In the genomic region with DNA sequence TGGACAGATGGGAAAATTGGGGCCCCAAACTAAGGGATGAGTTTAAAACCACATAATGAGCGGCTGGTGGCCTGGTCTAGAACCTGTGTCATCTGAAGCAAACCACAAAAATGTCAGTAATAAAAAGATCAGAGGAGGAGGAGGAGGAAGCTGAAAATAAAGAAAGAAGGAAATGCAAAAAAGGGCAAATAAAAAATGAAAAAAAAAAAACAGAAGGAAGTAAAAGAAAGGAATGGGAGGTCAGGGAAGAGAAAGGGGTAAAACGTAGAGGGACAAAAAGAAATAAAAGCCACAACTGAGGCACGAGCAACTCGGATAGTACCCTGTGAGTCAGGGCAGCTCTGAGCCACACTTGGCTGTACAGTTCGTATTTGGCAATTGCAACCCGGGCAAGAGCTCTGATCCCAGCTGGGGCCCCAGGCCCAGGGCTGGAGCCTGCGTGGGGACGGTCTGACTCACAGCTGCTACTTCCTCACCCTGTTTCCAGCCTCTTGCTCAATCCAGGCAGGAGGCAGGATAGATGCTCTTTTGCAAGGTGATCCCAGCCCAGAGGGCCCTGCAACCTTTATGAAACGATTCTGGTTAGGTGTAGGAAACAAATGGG, we compare ENCODE assay signal across 8 cellular contexts.
DNase-seq lines count a peak whose midpoint lies in the region; ATAC-seq and TF ChIP-seq lines count a peak whose summit lies in the region.

No MANE protein-coding gene starts in this region.

- H2AFZ ChIP-seq in trophoblast cell (ENCODE audit: insufficient read depth, low read length, poor library complexity): no peak overlapping the region

- H3K27me3 Mint-ChIP-seq in type B pancreatic cell: no peaks in the 10 kb centered on the region

- no peak overlapping the region for H4K12ac ChIP-seq in trophoblast cell (ENCODE audit: low read depth, low read length)

- no peak overlapping the region for H4K91ac ChIP-seq in trophoblast cell (ENCODE audit: low read depth, low read length)

- H2BK120ac ChIP-seq in trophoblast cell (ENCODE audit: insufficient read depth, low read length, poor library complexity): no peak overlapping the region

- no peaks in the 10 kb centered on the region for H3K9me3 Mint-ChIP-seq in type B pancreatic cell

- H3K4me1 Mint-ChIP-seq in type B pancreatic cell (ENCODE audit: unreplicated experiment): peaks cover 6% of the 10 kb centered on the region

- H3K23ac ChIP-seq in trophoblast cell (ENCODE audit: low read length): no peak overlapping the region

- H3K27me3 ChIP-seq in Peyer's patch (no peaks in the 10 kb centered on the region), trophoblast cell (ENCODE audit: insufficient read depth, low read length) (no peaks in the 10 kb centered on the region)

- no peak overlapping the region for H3K4ac ChIP-seq in trophoblast cell (ENCODE audit: low read depth, low read length)

- TF ChIP-seq CTCF in Peyer's patch (IDR thresholded peaks at IDR 0.05) (no peak), type B pancreatic cell (conservative IDR thresholded peaks at IDR 0.05) (no peak)

- H2BK12ac ChIP-seq in trophoblast cell (ENCODE audit: low read length): no peak overlapping the region

- H3K27ac ChIP-seq in Peyer's patch (no peak overlapping the region), trophoblast cell (ENCODE audit: low read depth, low read length) (no peak overlapping the region)

- no peak overlapping the region for H4K8ac ChIP-seq in trophoblast cell (ENCODE audit: low read depth, low read length)

- H3K79me1 ChIP-seq in trophoblast cell (ENCODE audit: low read length): no peaks in the 10 kb centered on the region

- no CpG with 5 or more reads among the region's 9 CpGs for WGBS in trophoblast cell (ENCODE audit: extremely low coverage, insufficient coverage, insufficient read length)

- H3K4me3 ChIP-seq in Peyer's patch (no peak overlapping the region), trophoblast cell (ENCODE audit: low read depth, low read length) (no peak overlapping the region)

- H3K9me3 ChIP-seq in Peyer's patch (no peaks in the 10 kb centered on the region), trophoblast cell (ENCODE audit: insufficient read depth, low read depth, low read length) (no peaks in the 10 kb centered on the region)

- H2BK5ac ChIP-seq in trophoblast cell (ENCODE audit: low read depth, low read length, poor library complexity): no peak overlapping the region

- no peak for ATAC-seq in HG03439 (IDR thresholded peaks at IDR 0.05; ENCODE audit: unreplicated experiment)

- no peak overlapping the region for H3K4me2 ChIP-seq in trophoblast cell (ENCODE audit: low read length)

- H3K36me3 ChIP-seq in Peyer's patch (no peaks in the 10 kb centered on the region), trophoblast cell (ENCODE audit: control insufficient read depth in 1 of 2, insufficient read depth in 2 of 2, low read length in 2 of 2) (no peaks in the 10 kb centered on the region)

- TF ChIP-seq POLR2A in Peyer's patch (IDR thresholded peaks at IDR 0.05): no peak

- H3K18ac ChIP-seq in trophoblast cell (ENCODE audit: low read length): no peak overlapping the region

- DNase-seq in EL: peak; percentile 96
- peak; percentile 16 to 83 (median 54) for DNase-seq in Peyer's patch
- peak; percentile 96 for DNase-seq in fibroblast of peridontal ligament (ENCODE audit: extremely low read depth)
- DNase-seq in trophoblast cell: peak; percentile 77 to 83
- no peak for DNase-seq in SK-N-DZ (ENCODE audit: low spot score)
- DNase-seq in type B pancreatic cell (ENCODE audit: extremely low spot score, unreplicated experiment): no peak
- no peak for DNase-seq in NCI-H524 treated with DMSO at 0.1 percent for 48 hours (lab: John Stamatoyannopoulos, UW)

- H2AK5ac ChIP-seq in trophoblast cell (ENCODE audit: low read length): no peak overlapping the region

- no peak overlapping the region for H3K27ac Mint-ChIP-seq in type B pancreatic cell

- H3K4me1 ChIP-seq in Peyer's patch: peaks cover 0 to 7% (median 4%) of the 10 kb centered on the region in 4 donors
- H3K4me1 ChIP-seq in trophoblast cell (ENCODE audit: control insufficient read depth in 1 of 2, insufficient read depth in 2 of 2, low read length in 2 of 2): no peaks in the 10 kb centered on the region

- H3K14ac ChIP-seq in trophoblast cell (ENCODE audit: low read length): no peak overlapping the region

- no peaks in the 10 kb centered on the region for H3K79me2 ChIP-seq in trophoblast cell (ENCODE audit: control insufficient read depth, insufficient read depth, low read length, poor library complexity)

- H3K9ac ChIP-seq in trophoblast cell (ENCODE audit: low read length): no peak overlapping the region

- no peaks in the 10 kb centered on the region for H3K36me3 Mint-ChIP-seq in type B pancreatic cell

- no peak overlapping the region for H3K4me3 Mint-ChIP-seq in type B pancreatic cell

Comparison
In these comparisons a context has a peak if more than half of its experiments do, and no peak if none do; other contexts are left out.
1. DNase-seq: peak in EL (single experiment), Peyer's patch (3 of 3), fibroblast of peridontal ligament (single experiment) and trophoblast cell (2 of 2); none in SK-N-DZ (single experiment), type B pancreatic cell (single experiment) and NCI-H524 treated with DMSO at 0.1 percent for 48 hours (single experiment).